8 cellular contexts compared by ENCODE assay signal in the genomic region with DNA sequence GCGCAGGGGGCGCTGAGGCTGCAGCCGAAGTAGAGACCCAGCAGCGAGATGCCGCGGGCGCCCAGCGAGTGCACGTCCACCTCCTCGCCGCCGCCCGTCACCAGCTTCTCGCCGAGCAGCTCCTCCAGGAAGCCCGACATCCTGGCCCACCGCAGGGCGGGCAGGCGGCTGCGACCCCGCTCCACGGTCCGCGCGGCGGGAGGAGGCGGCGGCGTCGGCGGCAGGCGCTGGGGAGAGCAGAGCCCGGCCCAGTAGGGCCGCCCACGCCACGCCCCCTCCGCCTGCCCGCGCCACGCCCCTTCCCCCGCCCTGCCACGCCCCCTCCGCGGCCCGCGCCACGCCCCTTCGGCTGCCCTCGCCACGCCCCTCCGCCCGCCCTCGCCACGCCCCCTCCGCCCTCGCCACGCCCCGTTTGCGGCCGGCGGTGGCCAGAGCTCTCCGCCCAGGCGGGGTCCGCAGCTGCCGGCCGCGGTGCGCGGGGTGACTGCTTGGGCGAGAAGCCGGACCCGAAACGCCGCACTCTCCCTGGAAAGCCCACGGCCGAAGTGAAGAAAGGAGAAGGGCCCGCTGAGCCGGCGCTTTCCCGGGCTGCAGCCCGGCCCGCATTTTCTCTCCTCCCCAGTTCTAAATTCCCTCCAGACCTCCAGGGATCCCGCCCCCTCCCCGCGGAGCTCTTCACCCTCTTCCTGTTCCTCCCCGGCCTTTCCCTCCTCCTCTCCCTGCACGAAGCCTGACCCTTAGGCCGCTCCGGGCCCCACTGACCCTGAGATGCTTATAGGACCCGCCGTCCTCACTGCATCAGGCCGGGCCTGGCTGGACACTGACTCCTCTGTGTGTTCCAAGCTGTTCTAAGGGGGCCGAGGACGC. TPM values are rescaled to one million over a fixed set of nuclear protein-coding genes. Genes with fewer than 3 reads are reported as not detected.
A peak's percentile ranks its signal among the peaks of the same experiment; 100 is the strongest.
DNase-seq lines count a peak whose midpoint lies in the region; TF ChIP-seq lines count a peak whose summit lies in the region.

A gene (minus strand): TSS at position 238 of the 867 bp plus-strand sequence.

- 4% methylated on average over 50 of the region's 94 CpGs for WGBS in smooth muscle cell (ENCODE audit: low lambda C conversion rate)

- DNase-seq in NCI-H1105 treated with DMSO at 0.1 percent for 48 hours (lab: John Stamatoyannopoulos, UW): peak; percentile 47
- DNase-seq in WERI-Rb-1: peak; percentile 85
- DNase-seq in T47D (ENCODE audit: low read depth in 1 of 2, low spot score in 1 of 2): peak; percentile 57 to 65
- DNase-seq in iPS-NIHi7 (ENCODE audit: extremely low spot score): peak; percentile 90
- peak; percentile 94 for DNase-seq in smooth muscle cell (lab: John Stamatoyannopoulos, UW; ENCODE audit: unreplicated experiment)
- no peak for DNase-seq in inferior parietal cortex (ENCODE audit: extremely low spot score)

- H3K36me3 ChIP-seq in ES-I3 (ENCODE audit: insufficient read depth, low read length) (no peaks in the 10 kb centered on the region), HEK293 (ENCODE audit: control insufficient read depth in 2 of 2, insufficient read depth in 1 of 2, low read length in 2 of 2) (no peaks in the 10 kb centered on the region), WERI-Rb-1 (no peaks in the 10 kb centered on the region; the same call in 1 of the 2 replicates), smooth muscle cell (ENCODE audit: low read depth) (no peaks in the 10 kb centered on the region)

- H3K9me3 ChIP-seq in ES-I3 (ENCODE audit: control insufficient read depth, insufficient read depth, low read length) (no peaks in the 10 kb centered on the region), HEK293 (ENCODE audit: control insufficient read depth, insufficient read depth, low read depth, low read length) (no peaks in the 10 kb centered on the region), WERI-Rb-1 (ENCODE audit: severe bottlenecking) (no peaks in the 10 kb centered on the region), smooth muscle cell (replicated peaks; ENCODE audit: low read depth) (no peaks in the 10 kb centered on the region)

- POLR2A ChIA-PET in HEK293 (lab: Yijun Ruan, JAX): interaction anchor here (0.6 to 3.4 kb wide), 23 partner anchors 10 to 1110 kb away, joined by 3 to 33 read pairs (median 7); a partner anchor contains a TSS

- peak within 1 kb of the TSS; percentile 76; the same call in 1 of the 2 replicates for H3K27ac ChIP-seq in HEK293 (ENCODE audit: extremely low read depth, low read depth, low read length)
- H3K27ac ChIP-seq in WERI-Rb-1: peak within 1 kb of the TSS; percentile 91
- peak within 1 kb of the TSS; percentile 70 for H3K27ac ChIP-seq in smooth muscle cell (ENCODE audit: low read depth)

- H4K20me1 ChIP-seq in smooth muscle cell (ENCODE audit: low read depth): peaks cover 38% of the 10 kb centered on the region

- peaks cover 41% of the 10 kb centered on the region for H3K79me2 ChIP-seq in smooth muscle cell (ENCODE audit: low read depth)

- H3K27me3 ChIP-seq in WERI-Rb-1 (ENCODE audit: insufficient read depth, low read depth, severe bottlenecking) (no peaks in the 10 kb centered on the region), smooth muscle cell (ENCODE audit: low read depth) (no peaks in the 10 kb centered on the region)

- H2AFZ ChIP-seq in smooth muscle cell (ENCODE audit: low read depth): peak within 1 kb of the TSS; percentile 93

- H3F3A ChIP-seq in smooth muscle cell (ENCODE audit: low read depth): peaks cover 4% of the 10 kb centered on the region

- H3K4me3 ChIP-seq in HEK293 (ENCODE audit: low read depth, low read length) (peak within 1 kb of the TSS; percentile 85), WERI-Rb-1 (ENCODE audit: low read depth, low read length) (peak within 1 kb of the TSS; percentile 86), smooth muscle cell (peak within 1 kb of the TSS; percentile 93)

- TF ChIP-seq CTCF in HEK293 (tag by site-specific recombination; IDR thresholded peaks at IDR 0.05) (peak; percentile 50), WERI-Rb-1 (IDR thresholded peaks at IDR 0.05; ENCODE audit: low read depth, low read length) (peak; percentile 39; the same call in 1 of the 2 replicates), smooth muscle cell (IDR thresholded peaks at IDR 0.05; ENCODE audit: borderline replicate concordance, insufficient read depth, poor library complexity, severe bottlenecking) (peak; percentile 12)

- peak within 1 kb of the TSS; percentile 97 for H3K4me2 ChIP-seq in smooth muscle cell

- in situ Hi-C loops in T47D (cut with HindIII; ENCODE audit: low pct_unique_long_range_greater_than_20kb, low sequenced_read_pairs): no loop called here

- CTCF ChIA-PET in HEK293 (lab: Yijun Ruan, JAX): interaction anchor here (0.5 to 5.2 kb wide), 31 partner anchors 9 to 815 kb away, joined by 3 to 173 read pairs (median 5); a partner anchor contains a TSS

- H3K9ac ChIP-seq in ES-I3 (ENCODE audit: low read depth, low read length) (peak within 1 kb of the TSS; percentile 93), smooth muscle cell (ENCODE audit: low read depth) (peak within 1 kb of the TSS; percentile 86)

- peaks cover 22% of the 10 kb centered on the region for H3K4me1 ChIP-seq in ES-I3 (ENCODE audit: insufficient read depth, low read length)
- peaks cover 9% of the 10 kb centered on the region; the same call in 1 of the 2 replicates for H3K4me1 ChIP-seq in HEK293 (ENCODE audit: control insufficient read depth, insufficient read depth, low read length)
- peaks cover 26% of the 10 kb centered on the region for H3K4me1 ChIP-seq in smooth muscle cell (ENCODE audit: low read depth)

TF ChIP-seq in HEK293, 187 proteins besides CTCF, POLR2A, EP300 and RAD21 (continues in another document):
- TF ChIP-seq ZNF610 (tag by site-specific recombination; IDR thresholded peaks at IDR 0.05; ENCODE audit: borderline replicate concordance) (no peak), ZNF248 (tag by site-specific recombination; IDR thresholded peaks at IDR 0.05) (no peak), HOXA7 (CRISPR knock-in tag; IDR thresholded peaks at IDR 0.05; ENCODE audit: borderline replicate concordance) (no peak), ZNF121 (tag by site-specific recombination; IDR thresholded peaks at IDR 0.05) (no peak), ZNF37A (tag by site-specific recombination; IDR thresholded peaks at IDR 0.05) (no peak), KLF1 (tag by site-specific recombination; IDR thresholded peaks at IDR 0.05) (peak; percentile 57), ZNF843 (tag by site-specific recombination; IDR thresholded peaks at IDR 0.05) (no peak), ZNF623 (tag by site-specific recombination; IDR thresholded peaks at IDR 0.05) (no peak), ZBTB17 (tag by site-specific recombination; IDR thresholded peaks at IDR 0.05) (no peak), ZNF146 (tag by site-specific recombination; IDR thresholded peaks at IDR 0.05) (no peak), ZNF658 (tag by site-specific recombination; IDR thresholded peaks at IDR 0.05) (no peak)
- TF ChIP-seq, protein P1, sequence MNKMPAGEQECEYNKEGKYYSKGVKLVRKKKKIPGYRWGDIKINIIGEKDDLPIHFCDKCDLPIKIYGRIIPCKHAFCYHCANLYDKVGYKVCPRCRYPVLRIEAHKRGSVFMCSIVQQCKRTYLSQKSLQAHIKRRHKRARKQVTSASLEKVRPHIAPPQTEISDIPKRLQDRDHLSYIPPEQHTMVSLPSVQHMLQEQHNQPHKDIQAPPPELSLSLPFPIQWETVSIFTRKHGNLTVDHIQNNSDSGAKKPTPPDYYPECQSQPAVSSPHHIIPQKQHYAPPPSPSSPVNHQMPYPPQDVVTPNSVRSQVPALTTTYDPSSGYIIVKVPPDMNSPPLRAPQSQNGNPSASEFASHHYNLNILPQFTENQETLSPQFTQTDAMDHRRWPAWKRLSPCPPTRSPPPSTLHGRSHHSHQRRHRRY (tag by site-specific recombination; IDR thresholded peaks at IDR 0.05): no peak
- TF ChIP-seq, protein P2, sequence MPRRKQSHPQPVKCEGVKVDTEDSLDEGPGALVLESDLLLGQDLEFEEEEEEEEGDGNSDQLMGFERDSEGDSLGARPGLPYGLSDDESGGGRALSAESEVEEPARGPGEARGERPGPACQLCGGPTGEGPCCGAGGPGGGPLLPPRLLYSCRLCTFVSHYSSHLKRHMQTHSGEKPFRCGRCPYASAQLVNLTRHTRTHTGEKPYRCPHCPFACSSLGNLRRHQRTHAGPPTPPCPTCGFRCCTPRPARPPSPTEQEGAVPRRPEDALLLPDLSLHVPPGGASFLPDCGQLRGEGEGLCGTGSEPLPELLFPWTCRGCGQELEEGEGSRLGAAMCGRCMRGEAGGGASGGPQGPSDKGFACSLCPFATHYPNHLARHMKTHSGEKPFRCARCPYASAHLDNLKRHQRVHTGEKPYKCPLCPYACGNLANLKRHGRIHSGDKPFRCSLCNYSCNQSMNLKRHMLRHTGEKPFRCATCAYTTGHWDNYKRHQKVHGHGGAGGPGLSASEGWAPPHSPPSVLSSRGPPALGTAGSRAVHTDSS (tag by site-specific recombination; IDR thresholded peaks at IDR 0.05): no peak
- TF ChIP-seq, protein P3, sequence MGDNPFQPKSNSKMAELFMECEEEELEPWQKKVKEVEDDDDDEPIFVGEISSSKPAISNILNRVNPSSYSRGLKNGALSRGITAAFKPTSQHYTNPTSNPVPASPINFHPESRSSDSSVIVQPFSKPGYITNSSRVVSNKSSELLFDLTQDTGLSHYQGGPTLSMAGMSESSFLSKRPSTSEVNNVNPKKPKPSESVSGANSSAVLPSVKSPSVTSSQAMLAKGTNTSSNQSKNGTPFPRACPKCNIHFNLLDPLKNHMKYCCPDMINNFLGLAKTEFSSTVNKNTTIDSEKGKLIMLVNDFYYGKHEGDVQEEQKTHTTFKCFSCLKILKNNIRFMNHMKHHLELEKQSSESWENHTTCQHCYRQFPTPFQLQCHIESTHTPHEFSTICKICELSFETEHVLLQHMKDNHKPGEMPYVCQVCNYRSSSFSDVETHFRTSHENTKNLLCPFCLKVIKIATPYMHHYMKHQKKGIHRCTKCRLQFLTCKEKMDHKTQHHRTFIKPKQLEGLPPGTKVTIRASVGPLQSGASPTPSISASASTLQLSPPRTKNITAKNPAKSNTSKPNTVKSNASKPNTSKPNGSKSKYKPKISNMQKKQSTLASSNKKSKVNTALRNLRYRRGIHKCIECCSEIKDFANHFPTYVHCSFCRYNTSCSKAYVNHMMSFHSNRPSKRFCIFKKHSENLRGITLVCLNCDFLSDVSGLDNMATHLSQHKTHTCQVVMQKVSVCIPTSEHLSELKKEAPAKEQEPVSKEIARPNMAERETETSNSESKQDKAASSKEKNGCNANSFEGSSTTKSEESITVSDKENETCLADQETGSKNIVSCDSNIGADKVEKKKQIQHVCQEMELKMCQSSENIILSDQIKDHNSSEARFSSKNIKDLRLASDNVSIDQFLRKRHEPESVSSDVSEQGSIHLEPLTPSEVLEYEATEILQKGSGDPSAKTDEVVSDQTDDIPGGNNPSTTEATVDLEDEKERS (tag by site-specific recombination; IDR thresholded peaks at IDR 0.05): no peak

RNA-seq across cellular contexts. Expression of the gene that starts here (rescaled TPM):
- total RNA-seq in smooth muscle cell: 58.3 and 89.0 TPM in 2 replicates
- 78.6 and 81.8 TPM in 2 replicates for polyA plus RNA-seq in smooth muscle cell
